In genomic region chr2:96816836-96817702, GRCh38 we compare ENCODE assay signal across 8 cellular contexts. TPM values are rescaled to one million over a fixed set of nuclear protein-coding genes. Genes with fewer than 3 reads are reported as not detected.
A peak's percentile ranks its signal among the peaks of the same experiment; 100 is the strongest.
DNase-seq lines count a peak whose midpoint lies in the region; ATAC-seq and TF ChIP-seq lines count a peak whose summit lies in the region.

No MANE protein-coding gene starts in this region.

- 2% methylated on average over 44 to 89 of the region's 89 CpGs for WGBS in ovary, 3 donors

- DNase-seq in AG10803 (ENCODE audit: low read depth) (peak; percentile 15), Peyer's patch (no peak), erythroblast (lab: John Stamatoyannopoulos, UW) (peak; percentile 61 to 68), ovary (peak in 1 of 5 donors; percentile 43), NCI-H774 (lab: John Stamatoyannopoulos, UW) (no peak), ureter (ENCODE audit: low spot score) (no peak)

- intact Hi-C loops in ovary (cut with DNase I): no loop called here

- peaks cover 8 to 75% (median 32%) of the 10 kb centered on the region in 4 donors for H3K4me1 ChIP-seq in Peyer's patch
- H3K4me1 ChIP-seq in ovary (ENCODE audit: insufficient read depth): peaks cover 17% of the 10 kb centered on the region

- peak overlapping the region in 3 of 4 donors; percentile 98 to 100 (median 99) for H3K27ac ChIP-seq in Peyer's patch
- H3K27ac ChIP-seq in ovary: peak overlapping the region in 1 of 2 donors; percentile 68

- no peak for TF ChIP-seq CTCF in AG10803 (conservative IDR thresholded peaks at IDR 0.05; ENCODE audit: low read length)
- no peak for TF ChIP-seq CTCF in Peyer's patch (IDR thresholded peaks at IDR 0.05)
- no peak for TF ChIP-seq CTCF in ovary (IDR thresholded peaks at IDR 0.05)

- TF ChIP-seq POLR2A in Peyer's patch (IDR thresholded peaks at IDR 0.05) (no peak), erythroblast (IDR thresholded peaks at IDR 0.05; ENCODE audit: low read length) (no peak), ovary (IDR thresholded peaks at IDR 0.05) (no peak)

- no peaks in the 10 kb centered on the region for H3K9me3 ChIP-seq in Peyer's patch
- no peaks in the 10 kb centered on the region for H3K9me3 ChIP-seq in ovary

- no peak for TF ChIP-seq EP300 in ovary (IDR thresholded peaks at IDR 0.05)

- peak; percentile 3 for ATAC-seq in GM18873 (IDR thresholded peaks at IDR 0.05; ENCODE audit: low FRiP score, unreplicated experiment)
- ATAC-seq in activated CD4-positive, CD25-positive, alpha-beta regulatory T cell treated with anti-CD3 and anti-CD28 coated beads, Interleukin-2, amount 50 U/mL, for 24 hours: no peak

- no peaks in the 10 kb centered on the region for H3K36me3 ChIP-seq in Peyer's patch
- H3K36me3 ChIP-seq in ovary: no peaks in the 10 kb centered on the region

- H3K4me3 ChIP-seq in AG10803 (ENCODE audit: low read length) (peak overlapping the region; percentile 65), Peyer's patch (peak overlapping the region; percentile 82 to 86 (median 85)), ovary (peak overlapping the region; percentile 70)

- H3K27me3 ChIP-seq in Peyer's patch: no peaks in the 10 kb centered on the region
- no peaks in the 10 kb centered on the region for H3K27me3 ChIP-seq in ovary

RNA-seq across cellular contexts. Expression of gene CNNM3, which starts 1.0 kb away (rescaled TPM):
- total RNA-seq in Peyer's patch (100 to 1,000 TPM in 1 of 4 donors, 10 to 100 TPM in 3; 29.8 to 108 (median 44.8) TPM), ovary (10 to 100 TPM; 13.0 to 23.1 (median 18.6) TPM), ureter (18.9 TPM)
- polyA plus RNA-seq in ovary: 10 to 100 TPM; 13.1 to 14.0 TPM

RNA-seq across cellular contexts. Expression of gene ANKRD23, which starts 26.8 kb away (rescaled TPM):
- 10 to 100 TPM in 2 of 4 donors, 1 to 10 TPM in 2; 7.4 to 14.0 (median 8.9) TPM for total RNA-seq in Peyer's patch
- total RNA-seq in ovary: 10 to 100 TPM in 4 of 7 donors, 1 to 10 TPM in 3; 5.3 to 14.1 (median 11.5) TPM
- 1 to 10 TPM; 1.4 to 6.4 TPM for polyA plus RNA-seq in ovary
- total RNA-seq in ureter: 10.2 TPM

RNA-seq across cellular contexts. Expression of gene ANKRD39, which starts 40.7 kb away (rescaled TPM):
- total RNA-seq in Peyer's patch (10 to 100 TPM in 3 of 4 donors, 1 to 10 TPM in 1; 5.8 to 17.3 (median 15.4) TPM), ovary (10 to 100 TPM; 10.3 to 14.7 (median 12.7) TPM), ureter (13.0 TPM)
- 10 to 100 TPM in 1 of 2 donors, 1 to 10 TPM in 1; 2.6 to 14.1 TPM for polyA plus RNA-seq in ovary

RNA-seq across cellular contexts. Expression of gene SEMA4C, which starts 52.8 kb away (rescaled TPM):
- total RNA-seq in Peyer's patch (10 to 100 TPM in 3 of 4 donors, 1 to 10 TPM in 1; 4.2 to 19.0 (median 13.9) TPM), ovary (10 to 100 TPM; 29.4 to 59.2 (median 47.2) TPM), ureter (58.0 TPM)
- polyA plus RNA-seq in ovary: 10 to 100 TPM; 17.3 to 46.9 TPM

RNA-seq across cellular contexts. Expression of gene CNNM4, which starts 56.4 kb away (rescaled TPM):
- total RNA-seq in Peyer's patch (10 to 100 TPM; 19.0 to 53.9 (median 41.7) TPM), ovary (1 to 10 TPM; 3.9 to 8.3 (median 7.0) TPM), ureter (16.0 TPM)
- polyA plus RNA-seq in ovary: 1 to 10 TPM; 2.7 to 7.1 TPM

Comparison
In these comparisons a context has a peak if more than half of its experiments do, and no peak if none do; other contexts are left out.
1. DNase-seq: peak in AG10803 (single experiment) and erythroblast (2 of 2); none in Peyer's patch (0 of 3), NCI-H774 (single experiment) and ureter (single experiment).
2. Peak in every context shown above with its lines, with median percentiles within 50 percentile points of each other: H3K4me3 ChIP-seq.